ENCODE assay signal across 17 cellular contexts in the genomic region with DNA sequence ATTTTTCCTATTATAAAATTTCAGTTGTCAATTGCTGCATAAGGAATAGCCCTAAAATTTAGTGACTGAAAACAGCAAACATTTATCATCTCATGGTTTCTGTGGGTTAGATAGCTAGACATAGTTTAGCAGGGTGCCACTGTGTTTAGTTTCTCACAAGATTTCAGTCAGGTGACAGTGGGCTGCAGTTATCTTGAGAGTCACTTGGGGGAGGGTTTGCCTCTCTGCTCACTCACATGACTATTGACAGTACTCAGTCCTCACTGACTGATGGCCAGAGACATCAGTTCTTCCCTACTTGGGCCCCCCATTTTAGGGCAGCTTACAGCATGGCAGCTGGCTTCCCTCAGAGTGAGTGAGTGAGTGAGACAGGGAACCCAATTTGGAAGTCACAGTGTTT.
"Had no signal": no experiment of that assay in that cellular context is flagged by ENCODE, and none has a peak within 500 bp of the region (broad histone marks: within the 10 kb centered on the region; RNA-seq: fewer than 3 reads in every experiment).

No MANE protein-coding gene starts in this region.

- H3K4me2 ChIP-seq: smooth muscle cell had no signal

- ATAC-seq: left cardiac atrium; right cardiac atrium; stimulated activated naive B cell treated with anti-CD40 and anti-IgM and Interleukin-4, amounts not matched to agents 10 μg/mL and 1 μg/mL and 100 μg/mL, for 72 hours had no signal

- H3K27me3 ChIP-seq: esophagus muscularis mucosa, neutrophil had no signal

- H3K9me3 Mint-ChIP-seq: activated CD4-positive, alpha-beta T cell treated with anti-CD3 and anti-CD28 coated beads, Interleukin-2, amount 10 ng/mL, durations not matched to agents 7 days and 5 days; activated naive CD4-positive, alpha-beta T cell treated with anti-CD3 and anti-CD28 coated beads, Interleukin-2, amount 50 U/mL, for 24 hours; activated T-cell treated with anti-CD3 and anti-CD28 coated beads, Interleukin-2, amount 50 U/mL, for 24 hours; immature natural killer cell; naive B cell; stimulated activated naive B cell treated with anti-CD40 and anti-IgM and Interleukin-4, amounts not matched to agents 10 μg/mL and 1 μg/mL and 100 μg/mL, for 72 hours; type B pancreatic cell had no signal

- H3K27ac Mint-ChIP-seq: activated CD4-positive, alpha-beta T cell treated with anti-CD3 and anti-CD28 coated beads, Interleukin-2, amount 10 ng/mL, durations not matched to agents 7 days and 5 days; activated naive CD4-positive, alpha-beta T cell treated with anti-CD3 and anti-CD28 coated beads, Interleukin-2, amount 50 U/mL, for 24 hours; activated T-cell treated with anti-CD3 and anti-CD28 coated beads, Interleukin-2, amount 50 U/mL, for 24 hours; immature natural killer cell; stimulated activated naive B cell treated with anti-CD40 and anti-IgM and Interleukin-4, amounts not matched to agents 10 μg/mL and 1 μg/mL and 100 μg/mL, for 72 hours; type B pancreatic cell had no signal

- H3K4me3 ChIP-seq: esophagus muscularis mucosa, lung, smooth muscle cell had no signal

- H3K9me3 ChIP-seq: esophagus muscularis mucosa, neutrophil had no signal

- H3K4me3 Mint-ChIP-seq: activated CD4-positive, alpha-beta T cell treated with anti-CD3 and anti-CD28 coated beads, Interleukin-2, amount 10 ng/mL, durations not matched to agents 7 days and 5 days; activated naive CD4-positive, alpha-beta T cell treated with anti-CD3 and anti-CD28 coated beads, Interleukin-2, amount 50 U/mL, for 24 hours; activated T-cell treated with anti-CD3 and anti-CD28 coated beads, Interleukin-2, amount 50 U/mL, for 24 hours; immature natural killer cell; naive B cell; stimulated activated naive B cell treated with anti-CD40 and anti-IgM and Interleukin-4, amounts not matched to agents 10 μg/mL and 1 μg/mL and 100 μg/mL, for 72 hours; type B pancreatic cell had no signal

- H3K27ac ChIP-seq: esophagus muscularis mucosa, neutrophil had no signal

- H3K27me3 Mint-ChIP-seq: activated CD4-positive, alpha-beta T cell treated with anti-CD3 and anti-CD28 coated beads, Interleukin-2, amount 10 ng/mL, durations not matched to agents 7 days and 5 days; activated naive CD4-positive, alpha-beta T cell treated with anti-CD3 and anti-CD28 coated beads, Interleukin-2, amount 50 U/mL, for 24 hours; activated T-cell treated with anti-CD3 and anti-CD28 coated beads, Interleukin-2, amount 50 U/mL, for 24 hours; naive B cell; stimulated activated naive B cell treated with anti-CD40 and anti-IgM and Interleukin-4, amounts not matched to agents 10 μg/mL and 1 μg/mL and 100 μg/mL, for 72 hours; type B pancreatic cell had no signal

- DNase-seq: activated CD4-positive, alpha-beta T cell treated with anti-CD3 and anti-CD28 coated beads, Interleukin-2, amount 10 ng/mL, durations not matched to agents 7 days and 5 days; activated effector memory CD4-positive, alpha-beta T cell treated with Interleukin-2 at 50 U/mL for 16 hours; activated T-cell treated with anti-CD3 and anti-CD28 coated beads, Interleukin-2, amount 50 U/mL, for 24 hours; cerebellar nuclear complex; immature natural killer cell; left cardiac atrium; midbrain; naive B cell; stimulated activated naive B cell treated with anti-CD40 and anti-IgM and Interleukin-4, amounts not matched to agents 10 μg/mL and 1 μg/mL and 100 μg/mL, for 72 hours; T-helper 9 cell had no signal

- H3K36me3 ChIP-seq: neutrophil had no signal
